Comparison of ENCODE assay signal across 1 cellular context in genomic region chr4:168614316-168615057, GRCh38.
TF ChIP-seq lines count a peak whose summit lies in the region.

No MANE protein-coding gene starts in this region.

TF ChIP-seq in SK-N-SH treated with all-trans-retinoic acid at 6 μM for 48 hours, 23 proteins besides CTCF, POLR2A, EP300 and RAD21 (continued from another document):
- TF ChIP-seq TSHZ2 (CRISPR knock-in tag; IDR thresholded peaks at IDR 0.05), result no peak
- no peak for TF ChIP-seq CSDC2 (CRISPR knock-in tag; IDR thresholded peaks at IDR 0.05)
- TF ChIP-seq GLIS3 (CRISPR knock-in tag; IDR thresholded peaks at IDR 0.05), result no peak
- no peak for TF ChIP-seq CREB5 (CRISPR knock-in tag; IDR thresholded peaks at IDR 0.05; ENCODE audit: low read depth)
- no peak for TF ChIP-seq RARB (CRISPR knock-in tag; IDR thresholded peaks at IDR 0.05)
- TF ChIP-seq CSRNP3 (CRISPR knock-in tag; IDR thresholded peaks at IDR 0.05), result no peak
- TF ChIP-seq ZC3H10 (CRISPR knock-in tag; IDR thresholded peaks at IDR 0.05), result no peak
